1 cellular context compared by ENCODE assay signal in genomic region chr11:110000045-110000502, GRCh38.
TF ChIP-seq lines count a peak whose summit lies in the region.

No MANE protein-coding gene starts in this region.

TF ChIP-seq in GM23338, 12 proteins besides CTCF, POLR2A, EP300 and RAD21 (continued from another document):
- TF ChIP-seq REST (IDR thresholded peaks at IDR 0.05; ENCODE audit: unreplicated experiment), result no peak
- no peak for TF ChIP-seq STAT1 (IDR thresholded peaks at IDR 0.05; ENCODE audit: unreplicated experiment)
- no peak for TF ChIP-seq EZH2phosphoT487 (IDR thresholded peaks at IDR 0.05; ENCODE audit: unreplicated experiment)
- TF ChIP-seq ZNF114 (CRISPR knock-in tag; IDR thresholded peaks at IDR 0.05), result no peak
